In the genomic region with DNA sequence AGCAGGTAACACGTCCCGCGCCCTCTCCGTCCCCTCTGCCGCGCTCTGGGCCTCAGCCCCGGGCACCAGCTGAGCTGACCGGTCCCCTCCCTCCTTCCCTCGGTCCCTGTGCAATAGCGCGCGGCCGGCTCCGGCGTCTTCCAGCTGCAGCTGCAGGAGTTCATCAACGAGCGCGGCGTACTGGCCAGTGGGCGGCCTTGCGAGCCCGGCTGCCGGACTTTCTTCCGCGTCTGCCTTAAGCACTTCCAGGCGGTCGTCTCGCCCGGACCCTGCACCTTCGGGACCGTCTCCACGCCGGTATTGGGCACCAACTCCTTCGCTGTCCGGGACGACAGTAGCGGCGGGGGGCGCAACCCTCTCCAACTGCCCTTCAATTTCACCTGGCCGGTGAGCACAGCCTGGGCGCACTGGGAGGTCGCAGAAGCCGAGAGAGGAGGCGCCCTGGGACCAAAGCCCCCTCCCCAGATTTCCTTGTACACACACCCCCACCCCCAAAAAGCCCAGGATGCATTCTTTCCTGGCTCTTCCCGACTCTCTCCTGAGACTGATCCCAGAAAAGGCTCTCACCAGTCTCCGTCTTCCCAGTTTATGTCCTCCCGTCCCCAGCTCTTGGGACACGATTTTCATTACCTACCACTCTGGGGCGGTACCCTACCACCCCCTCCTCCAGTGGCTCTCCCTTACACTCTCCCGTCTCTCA, we compare ENCODE assay signal across 1 cellular context.
TF ChIP-seq lines count a peak whose summit lies in the region.

No MANE protein-coding gene starts in this region.

TF ChIP-seq in HEK293, 187 proteins besides CTCF, POLR2A, EP300 and RAD21 (continued from another document):
- TF ChIP-seq, protein P1, sequence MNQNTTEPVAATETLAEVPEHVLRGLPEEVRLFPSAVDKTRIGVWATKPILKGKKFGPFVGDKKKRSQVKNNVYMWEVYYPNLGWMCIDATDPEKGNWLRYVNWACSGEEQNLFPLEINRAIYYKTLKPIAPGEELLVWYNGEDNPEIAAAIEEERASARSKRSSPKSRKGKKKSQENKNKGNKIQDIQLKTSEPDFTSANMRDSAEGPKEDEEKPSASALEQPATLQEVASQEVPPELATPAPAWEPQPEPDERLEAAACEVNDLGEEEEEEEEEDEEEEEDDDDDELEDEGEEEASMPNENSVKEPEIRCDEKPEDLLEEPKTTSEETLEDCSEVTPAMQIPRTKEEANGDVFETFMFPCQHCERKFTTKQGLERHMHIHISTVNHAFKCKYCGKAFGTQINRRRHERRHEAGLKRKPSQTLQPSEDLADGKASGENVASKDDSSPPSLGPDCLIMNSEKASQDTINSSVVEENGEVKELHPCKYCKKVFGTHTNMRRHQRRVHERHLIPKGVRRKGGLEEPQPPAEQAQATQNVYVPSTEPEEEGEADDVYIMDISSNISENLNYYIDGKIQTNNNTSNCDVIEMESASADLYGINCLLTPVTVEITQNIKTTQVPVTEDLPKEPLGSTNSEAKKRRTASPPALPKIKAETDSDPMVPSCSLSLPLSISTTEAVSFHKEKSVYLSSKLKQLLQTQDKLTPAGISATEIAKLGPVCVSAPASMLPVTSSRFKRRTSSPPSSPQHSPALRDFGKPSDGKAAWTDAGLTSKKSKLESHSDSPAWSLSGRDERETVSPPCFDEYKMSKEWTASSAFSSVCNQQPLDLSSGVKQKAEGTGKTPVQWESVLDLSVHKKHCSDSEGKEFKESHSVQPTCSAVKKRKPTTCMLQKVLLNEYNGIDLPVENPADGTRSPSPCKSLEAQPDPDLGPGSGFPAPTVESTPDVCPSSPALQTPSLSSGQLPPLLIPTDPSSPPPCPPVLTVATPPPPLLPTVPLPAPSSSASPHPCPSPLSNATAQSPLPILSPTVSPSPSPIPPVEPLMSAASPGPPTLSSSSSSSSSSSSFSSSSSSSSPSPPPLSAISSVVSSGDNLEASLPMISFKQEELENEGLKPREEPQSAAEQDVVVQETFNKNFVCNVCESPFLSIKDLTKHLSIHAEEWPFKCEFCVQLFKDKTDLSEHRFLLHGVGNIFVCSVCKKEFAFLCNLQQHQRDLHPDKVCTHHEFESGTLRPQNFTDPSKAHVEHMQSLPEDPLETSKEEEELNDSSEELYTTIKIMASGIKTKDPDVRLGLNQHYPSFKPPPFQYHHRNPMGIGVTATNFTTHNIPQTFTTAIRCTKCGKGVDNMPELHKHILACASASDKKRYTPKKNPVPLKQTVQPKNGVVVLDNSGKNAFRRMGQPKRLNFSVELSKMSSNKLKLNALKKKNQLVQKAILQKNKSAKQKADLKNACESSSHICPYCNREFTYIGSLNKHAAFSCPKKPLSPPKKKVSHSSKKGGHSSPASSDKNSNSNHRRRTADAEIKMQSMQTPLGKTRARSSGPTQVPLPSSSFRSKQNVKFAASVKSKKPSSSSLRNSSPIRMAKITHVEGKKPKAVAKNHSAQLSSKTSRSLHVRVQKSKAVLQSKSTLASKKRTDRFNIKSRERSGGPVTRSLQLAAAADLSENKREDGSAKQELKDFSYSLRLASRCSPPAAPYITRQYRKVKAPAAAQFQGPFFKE (tag by site-specific recombination; IDR thresholded peaks at IDR 0.05; ENCODE audit: borderline replicate concordance), result no peak
- TF ChIP-seq ZEB2 (tag by site-specific recombination; IDR thresholded peaks at IDR 0.05), result 0 out of 2 replicates have a peak, but pooled peaks have one; percentile 31
- no peak; the same call in 1 of the 2 replicates for TF ChIP-seq REPIN1 (tag by site-specific recombination; IDR thresholded peaks at IDR 0.05; ENCODE audit: low read depth)
- TF ChIP-seq ZXDB (tag by site-specific recombination; IDR thresholded peaks at IDR 0.05), result 0 out of 2 replicates have a peak, but pooled peaks have one; percentile 9
- TF ChIP-seq, protein P2, sequence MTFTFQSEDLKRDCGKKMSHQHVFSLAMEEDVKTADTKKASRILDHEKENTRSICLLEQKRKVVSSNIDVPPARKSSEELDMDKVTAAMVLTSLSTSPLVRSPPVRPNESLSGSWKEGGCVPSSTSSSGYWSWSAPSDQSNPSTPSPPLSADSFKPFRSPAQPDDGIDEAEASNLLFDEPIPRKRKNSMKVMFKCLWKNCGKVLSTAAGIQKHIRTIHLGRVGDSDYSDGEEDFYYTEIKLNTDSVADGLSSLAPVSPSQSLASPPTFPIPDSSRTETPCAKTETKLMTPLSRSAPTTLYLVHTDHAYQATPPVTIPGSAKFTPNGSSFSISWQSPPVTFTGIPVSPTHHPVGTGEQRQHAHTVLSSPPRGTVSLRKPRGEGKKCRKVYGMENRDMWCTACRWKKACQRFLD (tag by site-specific recombination; IDR thresholded peaks at IDR 0.05), result no peak
- TF ChIP-seq IKZF3 (tag by site-specific recombination; IDR thresholded peaks at IDR 0.05), result peak; percentile 52
- TF ChIP-seq ZNF366 (tag by site-specific recombination; conservative IDR thresholded peaks at IDR 0.05), result peak; percentile 55; the same call in 1 of the 2 replicates
- peak; percentile 93 for TF ChIP-seq ZNF341 (tag by site-specific recombination; IDR thresholded peaks at IDR 0.05; ENCODE audit: low read depth)
- TF ChIP-seq, protein P3, sequence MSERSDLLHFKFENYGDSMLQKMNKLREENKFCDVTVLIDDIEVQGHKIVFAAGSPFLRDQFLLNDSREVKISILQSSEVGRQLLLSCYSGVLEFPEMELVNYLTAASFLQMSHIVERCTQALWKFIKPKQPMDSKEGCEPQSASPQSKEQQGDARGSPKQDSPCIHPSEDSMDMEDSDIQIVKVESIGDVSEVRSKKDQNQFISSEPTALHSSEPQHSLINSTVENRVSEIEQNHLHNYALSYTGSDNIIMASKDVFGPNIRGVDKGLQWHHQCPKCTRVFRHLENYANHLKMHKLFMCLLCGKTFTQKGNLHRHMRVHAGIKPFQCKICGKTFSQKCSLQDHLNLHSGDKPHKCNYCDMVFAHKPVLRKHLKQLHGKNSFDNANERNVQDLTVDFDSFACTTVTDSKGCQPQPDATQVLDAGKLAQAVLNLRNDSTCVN (tag by site-specific recombination; optimal IDR thresholded peaks at IDR 0.05), result peak; percentile 73
